In genomic region chr16:3161235-3162018, GRCh38 we compare ENCODE assay signal across 1 cellular context.
TF ChIP-seq lines count a peak whose summit lies in the region.

No MANE protein-coding gene starts in this region.

TF ChIP-seq in K562, 482 proteins besides CTCF, POLR2A, EP300 and RAD21:
- peak; percentile 59; the same call in 1 of the 2 replicates for TF ChIP-seq ZBTB33 (CRISPR knock-in tag; IDR thresholded peaks at IDR 0.05)
- TF ChIP-seq ZNF121 (CRISPR knock-in tag; conservative IDR thresholded peaks at IDR 0.05): peak; percentile 41
- TF ChIP-seq CXXC5 (CRISPR knock-in tag; IDR thresholded peaks at IDR 0.05): no peak
- no peak for TF ChIP-seq SETDB1 (IDR thresholded peaks at IDR 0.05; ENCODE audit: low read length)
